8 cellular contexts compared by ENCODE assay signal in the genomic region with DNA sequence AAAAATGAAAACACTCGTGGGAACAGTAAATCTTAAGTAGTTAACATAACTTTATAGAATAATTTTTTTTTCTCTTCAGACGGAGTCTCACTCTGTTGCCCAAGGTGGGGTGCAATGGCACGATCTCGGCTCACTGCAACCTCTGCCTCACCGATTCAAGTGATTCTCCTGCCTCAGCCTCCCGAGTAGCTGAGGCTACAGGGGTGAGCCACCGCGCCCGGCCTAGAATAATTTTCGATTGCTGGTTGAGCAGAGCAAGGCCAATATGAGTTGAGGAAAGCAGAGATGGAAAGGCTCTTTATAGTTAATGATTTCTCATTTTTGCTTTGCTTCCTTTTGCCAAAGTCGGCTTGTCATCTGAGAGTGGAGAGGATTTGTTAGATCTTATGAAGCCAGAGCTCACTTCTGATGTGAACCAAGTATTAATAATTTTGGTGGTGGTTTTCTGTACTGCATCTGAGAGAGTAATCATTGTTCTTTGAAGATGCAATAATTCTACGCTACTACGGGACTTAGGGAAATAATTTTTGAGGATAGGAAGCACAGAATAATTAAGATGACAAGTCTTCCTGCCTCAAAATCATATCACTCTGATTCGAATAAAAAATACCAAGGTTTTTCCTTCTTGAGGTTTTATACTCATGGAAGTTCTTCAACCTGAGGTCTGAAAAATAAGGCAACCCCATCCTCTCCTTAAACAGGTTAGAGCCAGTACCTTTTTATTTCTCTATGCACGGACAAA. TPM values are rescaled to one million over a fixed set of nuclear protein-coding genes. Genes with fewer than 3 reads are reported as not detected.
DNase-seq lines count a peak whose midpoint lies in the region; ATAC-seq and TF ChIP-seq lines count a peak whose summit lies in the region.

No MANE protein-coding gene starts in this region.

- H3K27ac ChIP-seq in KMS-11 = peak overlapping the region; percentile 98

- H3K27ac Mint-ChIP-seq in central memory CD8-positive, alpha-beta T cell (ENCODE audit: low read depth) = peak overlapping the region; percentile 100
- peak overlapping the region; percentile 98 to 100 for H3K27ac Mint-ChIP-seq in natural killer cell treated with Interleukin-12 subunit alpha and Interleukin-12 subunit beta and Interleukin-15 and Interleukin-18, amount 100 ng/mL, for 72 hours

- H3K36me3 ChIP-seq in BJ (ENCODE audit: control insufficient read depth, insufficient read depth, low read length) (no peaks in the 10 kb centered on the region), KMS-11 (ENCODE audit: insufficient read depth) (no peaks in the 10 kb centered on the region)

- H4K20me1 ChIP-seq in KMS-11 (ENCODE audit: insufficient read depth) = no peaks in the 10 kb centered on the region

- peak overlapping the region; percentile 67 for H3K4me2 ChIP-seq in KMS-11

- TF ChIP-seq CTCF in BJ (IDR thresholded peaks at IDR 0.05; ENCODE audit: insufficient read depth, low read depth, low read length) (no peak), KMS-11 (conservative IDR thresholded peaks at IDR 0.05; ENCODE audit: low read depth, low read length) (no peak)

- peak overlapping the region; percentile 90; the same call in 1 of the 2 replicates for H2AFZ ChIP-seq in KMS-11 (ENCODE audit: low read depth)

- H3K27me3 ChIP-seq in BJ (ENCODE audit: control insufficient read depth, insufficient read depth, low read length) (no peaks in the 10 kb centered on the region), KMS-11 (ENCODE audit: insufficient read depth, low read depth) (no peaks in the 10 kb centered on the region)

- peaks cover 6% of the 10 kb centered on the region for H3K9me3 Mint-ChIP-seq in central memory CD8-positive, alpha-beta T cell
- no peaks in the 10 kb centered on the region for H3K9me3 Mint-ChIP-seq in natural killer cell treated with Interleukin-12 subunit alpha and Interleukin-12 subunit beta and Interleukin-15 and Interleukin-18, amount 100 ng/mL, for 72 hours

- peaks cover 29% of the 10 kb centered on the region for H3K36me3 Mint-ChIP-seq in central memory CD8-positive, alpha-beta T cell (ENCODE audit: insufficient read depth)
- peaks cover 12% of the 10 kb centered on the region for H3K36me3 Mint-ChIP-seq in natural killer cell treated with Interleukin-12 subunit alpha and Interleukin-12 subunit beta and Interleukin-15 and Interleukin-18, amount 100 ng/mL, for 72 hours

- H3K4me1 ChIP-seq in KMS-11 (ENCODE audit: low read depth, poor library complexity, severe bottlenecking) = peaks cover 25% of the 10 kb centered on the region

- peaks cover 40% of the 10 kb centered on the region for H3K4me1 Mint-ChIP-seq in central memory CD8-positive, alpha-beta T cell
- H3K4me1 Mint-ChIP-seq in natural killer cell treated with Interleukin-12 subunit alpha and Interleukin-12 subunit beta and Interleukin-15 and Interleukin-18, amount 100 ng/mL, for 72 hours (ENCODE audit: low read depth in 2 of 2) = peaks cover 34 to 41% of the 10 kb centered on the region in 2 donors

- H3K4me3 Mint-ChIP-seq in central memory CD8-positive, alpha-beta T cell = peak overlapping the region; percentile 99
- H3K4me3 Mint-ChIP-seq in natural killer cell treated with Interleukin-12 subunit alpha and Interleukin-12 subunit beta and Interleukin-15 and Interleukin-18, amount 100 ng/mL, for 72 hours = peak overlapping the region; percentile 99

- CTCF ChIA-PET in BJ (lab: Yijun Ruan, JAX) = interaction anchor here (0.8 kb wide), 1 partner anchor 12 kb away, joined by 5 read pairs; no protein-coding TSS in a partner anchor

- DNase-seq in BJ (ENCODE audit: low read depth) (no peak), NCI-H524 treated with DMSO at 0.1 percent for 48 hours (lab: John Stamatoyannopoulos, UW) (no peak)
- no peak for DNase-seq in central memory CD8-positive, alpha-beta T cell (ENCODE audit: low spot score in 2 of 2)
- no peak for DNase-seq in natural killer cell treated with Interleukin-12 subunit alpha and Interleukin-12 subunit beta and Interleukin-15 and Interleukin-18, amount 100 ng/mL, for 72 hours (ENCODE audit: low spot score)

- no peak for ATAC-seq in central memory CD8-positive, alpha-beta T cell (replicated peaks; ENCODE audit: extremely low read depth, poor library complexity, severe bottlenecking)
- no peak for ATAC-seq in natural killer cell treated with Interleukin-12 subunit alpha and Interleukin-12 subunit beta and Interleukin-15 and Interleukin-18, amount 100 ng/mL, for 72 hours
- ATAC-seq in GM18907 (IDR thresholded peaks at IDR 0.05; ENCODE audit: unreplicated experiment) (no peak), GM19455 (IDR thresholded peaks at IDR 0.05; ENCODE audit: unreplicated experiment) (no peak), esophagus mucosa (no peak)

- peaks cover 31% of the 10 kb centered on the region for H3K79me2 ChIP-seq in KMS-11 (ENCODE audit: insufficient read depth, low read depth)

- peak overlapping the region; percentile 86; the same call in 1 of the 2 replicates for H3K9ac ChIP-seq in KMS-11

- H3K4me3 ChIP-seq in BJ (ENCODE audit: low read depth, low read length) (peak overlapping the region; percentile 75), KMS-11 (IDR thresholded peaks at IDR 0.05; ENCODE audit: insufficient read depth, low read depth, low read length) (no peak overlapping the region)

- peaks cover 25% of the 10 kb centered on the region for H3K27me3 Mint-ChIP-seq in central memory CD8-positive, alpha-beta T cell
- peaks cover 3 to 9% of the 10 kb centered on the region in 2 donors for H3K27me3 Mint-ChIP-seq in natural killer cell treated with Interleukin-12 subunit alpha and Interleukin-12 subunit beta and Interleukin-15 and Interleukin-18, amount 100 ng/mL, for 72 hours

- POLR2A ChIA-PET in BJ (lab: Charles Lee) = interaction anchor here (0.7 to 0.8 kb wide), 2 partner anchors 9 to 141 kb away, joined by 3 to 4 read pairs; a partner anchor contains a TSS

RNA-seq across cellular contexts. Expression of a gene that starts 1.5 kb away (rescaled TPM):
- 27.9 and 46.5 TPM in 2 replicates for polyA plus RNA-seq in BJ (2011; rRNA removed)
- 14.0 and 18.9 TPM in 2 replicates for polyA minus RNA-seq in BJ (2011; rRNA and poly(A)+ RNA removed)
- 10 to 100 TPM; 45.1 to 63.1 TPM for total RNA-seq in natural killer cell treated with Interleukin-12 subunit alpha and Interleukin-12 subunit beta and Interleukin-15 and Interleukin-18, amount 100 ng/mL, for 72 hours
- 20.6 TPM for total RNA-seq in esophagus mucosa
